8 cellular contexts compared by ENCODE assay signal in genomic region chr1:119674835-119675289, GRCh38. TPM values are rescaled to one million over a fixed set of nuclear protein-coding genes. Genes with fewer than 3 reads are reported as not detected.
A peak's percentile ranks its signal among the peaks of the same experiment; 100 is the strongest.
DNase-seq lines count a peak whose midpoint lies in the region; ATAC-seq and TF ChIP-seq lines count a peak whose summit lies in the region.

No MANE protein-coding gene starts in this region.

- peaks cover 32% of the 10 kb centered on the region for H3K27me3 Mint-ChIP-seq in activated CD4-positive, alpha-beta T cell treated with anti-CD3 and anti-CD28 coated beads, Interleukin-2, amount 10 ng/mL, durations not matched to agents 24 days and 14 days
- peaks cover 15% of the 10 kb centered on the region for H3K27me3 Mint-ChIP-seq in activated CD4-positive, alpha-beta T cell treated with anti-CD3 and anti-CD28 coated beads for 36 hours

- no peaks in the 10 kb centered on the region for H3K9me3 Mint-ChIP-seq in activated CD4-positive, alpha-beta T cell treated with anti-CD3 and anti-CD28 coated beads, Interleukin-2, amount 10 ng/mL, durations not matched to agents 24 days and 14 days
- no peaks in the 10 kb centered on the region for H3K9me3 Mint-ChIP-seq in activated CD4-positive, alpha-beta T cell treated with anti-CD3 and anti-CD28 coated beads for 36 hours (ENCODE audit: low read depth)
- no peaks in the 10 kb centered on the region for H3K9me3 Mint-ChIP-seq in stimulated activated effector memory CD8-positive, alpha-beta T cell treated with anti-CD3 and anti-CD28 coated beads, Interleukin-12 subunit alpha, Interleukin-12 subunit beta, amount 100 ng/mL, for 72 hours

- no peaks in the 10 kb centered on the region for H3K36me3 Mint-ChIP-seq in activated CD4-positive, alpha-beta T cell treated with anti-CD3 and anti-CD28 coated beads, Interleukin-2, amount 10 ng/mL, durations not matched to agents 24 days and 14 days (ENCODE audit: low read depth)
- H3K36me3 Mint-ChIP-seq in activated CD4-positive, alpha-beta T cell treated with anti-CD3 and anti-CD28 coated beads for 36 hours (ENCODE audit: low read depth): no peaks in the 10 kb centered on the region
- H3K36me3 Mint-ChIP-seq in stimulated activated effector memory CD8-positive, alpha-beta T cell treated with anti-CD3 and anti-CD28 coated beads, Interleukin-12 subunit alpha, Interleukin-12 subunit beta, amount 100 ng/mL, for 72 hours: no peaks in the 10 kb centered on the region

- CTCF ChIA-PET in activated CD4-positive, alpha-beta T cell treated with anti-CD3 and anti-CD28 coated beads for 36 hours (lab: Charles Lee): interaction anchor here (0.6 to 4.3 kb wide), 25 partner anchors 9 to 594 kb away, joined by 3 to 41 read pairs (median 3); partner anchors contain the start of gene ZNF697

- peak; percentile 76 for DNase-seq in activated CD4-positive, alpha-beta T cell treated with anti-CD3 and anti-CD28 coated beads, Interleukin-2, amount 10 ng/mL, durations not matched to agents 24 days and 14 days
- DNase-seq in activated CD4-positive, alpha-beta T cell treated with anti-CD3 and anti-CD28 coated beads for 36 hours: no peak
- peak; percentile 52 for DNase-seq in NCI-H1105 (lab: John Stamatoyannopoulos, UW)
- DNase-seq in ascending aorta (ENCODE audit: low spot score in 2 of 2): peak in 1 of 2 donors; percentile 74
- peak; percentile 59 for DNase-seq in islet precursor cell
- DNase-seq in stimulated activated effector memory CD8-positive, alpha-beta T cell treated with anti-CD3 and anti-CD28 coated beads, Interleukin-12 subunit alpha, Interleukin-12 subunit beta, amount 100 ng/mL, for 72 hours (ENCODE audit: low spot score in 2 of 2): peak in 1 of 2 donors; percentile 3
- DNase-seq in RKO (ENCODE audit: low spot score): no peak

- H3K4me3 Mint-ChIP-seq in activated CD4-positive, alpha-beta T cell treated with anti-CD3 and anti-CD28 coated beads, Interleukin-2, amount 10 ng/mL, durations not matched to agents 24 days and 14 days: no peak overlapping the region
- no peak overlapping the region for H3K4me3 Mint-ChIP-seq in activated CD4-positive, alpha-beta T cell treated with anti-CD3 and anti-CD28 coated beads for 36 hours
- H3K4me3 Mint-ChIP-seq in stimulated activated effector memory CD8-positive, alpha-beta T cell treated with anti-CD3 and anti-CD28 coated beads, Interleukin-12 subunit alpha, Interleukin-12 subunit beta, amount 100 ng/mL, for 72 hours: no peak overlapping the region

- H3K27ac ChIP-seq in ascending aorta: peak overlapping the region in 1 of 2 donors; percentile 55

- no peaks in the 10 kb centered on the region for H3K9me3 ChIP-seq in ascending aorta

- no peaks in the 10 kb centered on the region for H3K36me3 ChIP-seq in ascending aorta

- H3K27ac Mint-ChIP-seq in activated CD4-positive, alpha-beta T cell treated with anti-CD3 and anti-CD28 coated beads, Interleukin-2, amount 10 ng/mL, durations not matched to agents 24 days and 14 days: no peak overlapping the region
- no peak overlapping the region for H3K27ac Mint-ChIP-seq in activated CD4-positive, alpha-beta T cell treated with anti-CD3 and anti-CD28 coated beads for 36 hours
- no peak overlapping the region for H3K27ac Mint-ChIP-seq in stimulated activated effector memory CD8-positive, alpha-beta T cell treated with anti-CD3 and anti-CD28 coated beads, Interleukin-12 subunit alpha, Interleukin-12 subunit beta, amount 100 ng/mL, for 72 hours

- POLR2A ChIA-PET in activated CD4-positive, alpha-beta T cell treated with anti-CD3 and anti-CD28 coated beads for 36 hours (lab: Charles Lee): no interaction called here

- no peaks in the 10 kb centered on the region for H3K27me3 ChIP-seq in ascending aorta

- no peaks in the 10 kb centered on the region for H3K4me1 Mint-ChIP-seq in activated CD4-positive, alpha-beta T cell treated with anti-CD3 and anti-CD28 coated beads, Interleukin-2, amount 10 ng/mL, durations not matched to agents 24 days and 14 days
- H3K4me1 Mint-ChIP-seq in activated CD4-positive, alpha-beta T cell treated with anti-CD3 and anti-CD28 coated beads for 36 hours: no peaks in the 10 kb centered on the region
- H3K4me1 Mint-ChIP-seq in stimulated activated effector memory CD8-positive, alpha-beta T cell treated with anti-CD3 and anti-CD28 coated beads, Interleukin-12 subunit alpha, Interleukin-12 subunit beta, amount 100 ng/mL, for 72 hours: peaks cover 9% of the 10 kb centered on the region

- ATAC-seq in activated CD4-positive, alpha-beta T cell treated with anti-CD3 and anti-CD28 coated beads for 36 hours: no peak
- peak; percentile 80 for ATAC-seq in stimulated activated effector memory CD8-positive, alpha-beta T cell treated with anti-CD3 and anti-CD28 coated beads, Interleukin-12 subunit alpha, Interleukin-12 subunit beta, amount 100 ng/mL, for 72 hours
- no peak for ATAC-seq in HG03432 (IDR thresholded peaks at IDR 0.05; ENCODE audit: unreplicated experiment)

- TF ChIP-seq CTCF in ascending aorta (IDR thresholded peaks at IDR 0.05): peak in 1 of 3 experiments; percentile 61

- intact Hi-C loops in activated CD4-positive, alpha-beta T cell treated with anti-CD3 and anti-CD28 coated beads, Interleukin-2, amount 10 ng/mL, durations not matched to agents 24 days and 14 days (cut with micrococcal nuclease): loop anchor here (1.0 kb wide), 1 partner anchor 62 kb away; no protein-coding TSS in a partner anchor
- intact Hi-C loops in activated CD4-positive, alpha-beta T cell treated with anti-CD3 and anti-CD28 coated beads for 36 hours (cut with DNase I, micrococcal nuclease): loop anchor here (1.0 to 10.0 kb wide), 2 partner anchors 62 to 400 kb away; no protein-coding TSS in a partner anchor
- intact Hi-C loops in ascending aorta (cut with DNase I): loop anchor here (1.0 kb wide), 1 partner anchor 62 kb away; no protein-coding TSS in a partner anchor

- H3K4me3 ChIP-seq in ascending aorta: peak overlapping the region; percentile 56 to 58

- H3K4me1 ChIP-seq in ascending aorta: peaks cover 0 to 4% of the 10 kb centered on the region in 2 donors

RNA-seq across cellular contexts. Expression of gene ZNF697, which starts 26.8 kb away (rescaled TPM):
- total RNA-seq in activated CD4-positive, alpha-beta T cell treated with anti-CD3 and anti-CD28 coated beads, Interleukin-2, amount 10 ng/mL, durations not matched to agents 24 days and 14 days: 4.5 and 4.8 TPM in 2 replicates
- total RNA-seq in activated CD4-positive, alpha-beta T cell treated with anti-CD3 and anti-CD28 coated beads for 36 hours: under 1 TPM; 0.50 to 0.63 TPM
- 0.11 TPM for total RNA-seq in ascending aorta

RNA-seq across cellular contexts. Expression of gene PHGDH, which starts 36.9 kb away (rescaled TPM):
- total RNA-seq in activated CD4-positive, alpha-beta T cell treated with anti-CD3 and anti-CD28 coated beads, Interleukin-2, amount 10 ng/mL, durations not matched to agents 24 days and 14 days: 48.6 and 51.5 TPM in 2 replicates
- 100 to 1,000 TPM; 198 to 259 TPM for total RNA-seq in activated CD4-positive, alpha-beta T cell treated with anti-CD3 and anti-CD28 coated beads for 36 hours
- total RNA-seq in ascending aorta: 61.7 TPM

Comparison
In these comparisons a context has a peak if more than half of its experiments do, and no peak if none do; other contexts are left out.
1. DNase-seq: peak in activated CD4-positive, alpha-beta T cell treated with anti-CD3 and anti-CD28 coated beads, Interleukin-2, amount 10 ng/mL, durations not matched to agents 24 days and 14 days (single experiment), NCI-H1105 (single experiment) and islet precursor cell (single experiment); none in activated CD4-positive, alpha-beta T cell treated with anti-CD3 and anti-CD28 coated beads for 36 hours (single experiment) and RKO (single experiment).